Comparison of ENCODE assay signal across 1 cellular context in the genomic region with DNA sequence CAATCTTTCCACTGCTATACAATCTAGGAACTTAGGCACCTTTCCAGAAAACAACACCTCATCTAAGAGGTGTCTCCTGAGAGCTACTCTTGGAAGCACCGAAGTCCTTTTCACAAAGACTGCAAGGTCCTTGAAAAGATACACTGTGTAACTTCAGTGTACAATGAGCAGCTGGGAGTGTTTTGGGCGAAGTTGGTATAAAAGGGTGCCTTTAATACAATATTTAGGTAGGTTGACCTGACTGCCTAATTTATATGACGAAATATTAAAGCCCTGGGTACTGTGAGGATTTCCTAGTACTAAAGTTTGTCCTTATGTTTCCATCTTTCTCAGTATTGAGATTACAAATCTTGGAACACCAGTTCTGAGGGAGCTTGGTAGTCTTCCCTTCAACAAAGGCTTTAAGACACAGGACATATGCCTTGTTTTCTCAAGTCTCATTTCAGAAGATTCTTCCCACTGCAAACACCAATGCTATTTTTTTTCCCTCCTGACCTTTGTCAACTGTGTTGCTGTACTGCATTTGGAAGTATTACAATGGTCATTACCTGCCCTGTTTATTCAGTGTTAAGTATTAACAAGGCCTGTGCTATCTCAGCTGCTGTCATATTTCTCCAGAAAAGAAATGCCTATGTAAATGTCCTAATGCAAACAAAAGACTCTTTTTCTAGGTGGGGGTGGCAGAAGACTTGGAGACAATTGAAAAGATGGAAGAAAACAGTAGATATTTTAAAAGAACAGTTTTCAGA.
TF ChIP-seq lines count a peak whose summit lies in the region.

No MANE protein-coding gene starts in this region.

TF ChIP-seq in HepG2, 621 proteins besides CTCF, POLR2A, EP300 and RAD21 (continued from another document and continues in another):
- TF ChIP-seq, protein P1, sequence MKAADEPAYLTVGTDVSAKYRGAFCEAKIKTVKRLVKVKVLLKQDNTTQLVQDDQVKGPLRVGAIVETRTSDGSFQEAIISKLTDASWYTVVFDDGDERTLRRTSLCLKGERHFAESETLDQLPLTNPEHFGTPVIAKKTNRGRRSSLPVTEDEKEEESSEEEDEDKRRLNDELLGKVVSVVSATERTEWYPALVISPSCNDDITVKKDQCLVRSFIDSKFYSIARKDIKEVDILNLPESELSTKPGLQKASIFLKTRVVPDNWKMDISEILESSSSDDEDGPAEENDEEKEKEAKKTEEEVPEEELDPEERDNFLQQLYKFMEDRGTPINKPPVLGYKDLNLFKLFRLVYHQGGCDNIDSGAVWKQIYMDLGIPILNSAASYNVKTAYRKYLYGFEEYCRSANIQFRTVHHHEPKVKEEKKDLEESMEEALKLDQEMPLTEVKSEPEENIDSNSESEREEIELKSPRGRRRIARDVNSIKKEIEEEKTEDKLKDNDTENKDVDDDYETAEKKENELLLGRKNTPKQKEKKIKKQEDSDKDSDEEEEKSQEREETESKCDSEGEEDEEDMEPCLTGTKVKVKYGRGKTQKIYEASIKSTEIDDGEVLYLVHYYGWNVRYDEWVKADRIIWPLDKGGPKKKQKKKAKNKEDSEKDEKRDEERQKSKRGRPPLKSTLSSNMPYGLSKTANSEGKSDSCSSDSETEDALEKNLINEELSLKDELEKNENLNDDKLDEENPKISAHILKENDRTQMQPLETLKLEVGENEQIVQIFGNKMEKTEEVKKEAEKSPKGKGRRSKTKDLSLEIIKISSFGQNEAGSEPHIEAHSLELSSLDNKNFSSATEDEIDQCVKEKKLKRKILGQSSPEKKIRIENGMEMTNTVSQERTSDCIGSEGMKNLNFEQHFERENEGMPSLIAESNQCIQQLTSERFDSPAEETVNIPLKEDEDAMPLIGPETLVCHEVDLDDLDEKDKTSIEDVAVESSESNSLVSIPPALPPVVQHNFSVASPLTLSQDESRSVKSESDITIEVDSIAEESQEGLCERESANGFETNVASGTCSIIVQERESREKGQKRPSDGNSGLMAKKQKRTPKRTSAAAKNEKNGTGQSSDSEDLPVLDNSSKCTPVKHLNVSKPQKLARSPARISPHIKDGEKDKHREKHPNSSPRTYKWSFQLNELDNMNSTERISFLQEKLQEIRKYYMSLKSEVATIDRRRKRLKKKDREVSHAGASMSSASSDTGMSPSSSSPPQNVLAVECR (CRISPR knock-in tag; IDR thresholded peaks at IDR 0.05; ENCODE audit: borderline replicate concordance) = no peak
- no peak for TF ChIP-seq ZNF766 (CRISPR knock-in tag; IDR thresholded peaks at IDR 0.05; ENCODE audit: borderline replicate concordance)
- TF ChIP-seq, protein P2, sequence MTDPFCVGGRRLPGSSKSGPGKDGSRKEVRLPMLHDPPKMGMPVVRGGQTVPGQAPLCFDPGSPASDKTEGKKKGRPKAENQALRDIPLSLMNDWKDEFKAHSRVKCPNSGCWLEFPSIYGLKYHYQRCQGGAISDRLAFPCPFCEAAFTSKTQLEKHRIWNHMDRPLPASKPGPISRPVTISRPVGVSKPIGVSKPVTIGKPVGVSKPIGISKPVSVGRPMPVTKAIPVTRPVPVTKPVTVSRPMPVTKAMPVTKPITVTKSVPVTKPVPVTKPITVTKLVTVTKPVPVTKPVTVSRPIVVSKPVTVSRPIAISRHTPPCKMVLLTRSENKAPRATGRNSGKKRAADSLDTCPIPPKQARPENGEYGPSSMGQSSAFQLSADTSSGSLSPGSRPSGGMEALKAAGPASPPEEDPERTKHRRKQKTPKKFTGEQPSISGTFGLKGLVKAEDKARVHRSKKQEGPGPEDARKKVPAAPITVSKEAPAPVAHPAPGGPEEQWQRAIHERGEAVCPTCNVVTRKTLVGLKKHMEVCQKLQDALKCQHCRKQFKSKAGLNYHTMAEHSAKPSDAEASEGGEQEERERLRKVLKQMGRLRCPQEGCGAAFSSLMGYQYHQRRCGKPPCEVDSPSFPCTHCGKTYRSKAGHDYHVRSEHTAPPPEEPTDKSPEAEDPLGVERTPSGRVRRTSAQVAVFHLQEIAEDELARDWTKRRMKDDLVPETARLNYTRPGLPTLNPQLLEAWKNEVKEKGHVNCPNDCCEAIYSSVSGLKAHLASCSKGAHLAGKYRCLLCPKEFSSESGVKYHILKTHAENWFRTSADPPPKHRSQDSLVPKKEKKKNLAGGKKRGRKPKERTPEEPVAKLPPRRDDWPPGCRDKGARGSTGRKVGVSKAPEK (CRISPR knock-in tag; IDR thresholded peaks at IDR 0.05; ENCODE audit: borderline replicate concordance) = 0 out of 2 replicates have a peak, but pooled peaks have one; percentile 64
- peak; percentile 90 for TF ChIP-seq BCL6 (CRISPR knock-in tag; IDR thresholded peaks at IDR 0.05)
- TF ChIP-seq STAG1 (CRISPR knock-in tag; IDR thresholded peaks at IDR 0.05) = 0 out of 2 replicates have a peak, but pooled peaks have one; percentile 23
- TF ChIP-seq SATB2 (CRISPR knock-in tag; IDR thresholded peaks at IDR 0.05) = peak; percentile 73; the same call in 1 of the 2 replicates
- TF ChIP-seq NPAS2 (CRISPR knock-in tag; IDR thresholded peaks at IDR 0.05; ENCODE audit: borderline replicate concordance) = no peak
- TF ChIP-seq, protein P3, sequence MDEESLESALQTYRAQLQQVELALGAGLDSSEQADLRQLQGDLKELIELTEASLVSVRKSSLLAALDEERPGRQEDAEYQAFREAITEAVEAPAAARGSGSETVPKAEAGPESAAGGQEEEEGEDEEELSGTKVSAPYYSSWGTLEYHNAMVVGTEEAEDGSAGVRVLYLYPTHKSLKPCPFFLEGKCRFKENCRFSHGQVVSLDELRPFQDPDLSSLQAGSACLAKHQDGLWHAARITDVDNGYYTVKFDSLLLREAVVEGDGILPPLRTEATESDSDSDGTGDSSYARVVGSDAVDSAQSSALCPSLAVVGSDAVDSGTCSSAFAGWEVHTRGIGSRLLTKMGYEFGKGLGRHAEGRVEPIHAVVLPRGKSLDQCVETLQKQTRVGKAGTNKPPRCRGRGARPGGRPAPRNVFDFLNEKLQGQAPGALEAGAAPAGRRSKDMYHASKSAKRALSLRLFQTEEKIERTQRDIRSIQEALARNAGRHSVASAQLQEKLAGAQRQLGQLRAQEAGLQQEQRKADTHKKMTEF (CRISPR knock-in tag; IDR thresholded peaks at IDR 0.05) = peak; percentile 50; the same call in 1 of the 2 replicates
- no peak for TF ChIP-seq CREB1 (IDR thresholded peaks at IDR 0.05)
- TF ChIP-seq CREB1 (CRISPR knock-in tag; IDR thresholded peaks at IDR 0.05) = peak; percentile 68
- TF ChIP-seq HOXA3 (CRISPR knock-in tag; IDR thresholded peaks at IDR 0.05) = 0 out of 2 replicates have a peak, but pooled peaks have one; percentile 30
- TF ChIP-seq, protein P4, sequence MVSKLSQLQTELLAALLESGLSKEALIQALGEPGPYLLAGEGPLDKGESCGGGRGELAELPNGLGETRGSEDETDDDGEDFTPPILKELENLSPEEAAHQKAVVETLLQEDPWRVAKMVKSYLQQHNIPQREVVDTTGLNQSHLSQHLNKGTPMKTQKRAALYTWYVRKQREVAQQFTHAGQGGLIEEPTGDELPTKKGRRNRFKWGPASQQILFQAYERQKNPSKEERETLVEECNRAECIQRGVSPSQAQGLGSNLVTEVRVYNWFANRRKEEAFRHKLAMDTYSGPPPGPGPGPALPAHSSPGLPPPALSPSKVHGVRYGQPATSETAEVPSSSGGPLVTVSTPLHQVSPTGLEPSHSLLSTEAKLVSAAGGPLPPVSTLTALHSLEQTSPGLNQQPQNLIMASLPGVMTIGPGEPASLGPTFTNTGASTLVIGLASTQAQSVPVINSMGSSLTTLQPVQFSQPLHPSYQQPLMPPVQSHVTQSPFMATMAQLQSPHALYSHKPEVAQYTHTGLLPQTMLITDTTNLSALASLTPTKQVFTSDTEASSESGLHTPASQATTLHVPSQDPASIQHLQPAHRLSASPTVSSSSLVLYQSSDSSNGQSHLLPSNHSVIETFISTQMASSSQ (IDR thresholded peaks at IDR 0.05; ENCODE audit: low read depth) = peak; percentile 98
- TF ChIP-seq, protein P4 (CRISPR knock-in tag; IDR thresholded peaks at IDR 0.05; ENCODE audit: borderline replicate concordance) = peak; percentile 98
- no peak for TF ChIP-seq BHLHE40 (IDR thresholded peaks at IDR 0.05; ENCODE audit: low read length)
- TF ChIP-seq, protein P5, sequence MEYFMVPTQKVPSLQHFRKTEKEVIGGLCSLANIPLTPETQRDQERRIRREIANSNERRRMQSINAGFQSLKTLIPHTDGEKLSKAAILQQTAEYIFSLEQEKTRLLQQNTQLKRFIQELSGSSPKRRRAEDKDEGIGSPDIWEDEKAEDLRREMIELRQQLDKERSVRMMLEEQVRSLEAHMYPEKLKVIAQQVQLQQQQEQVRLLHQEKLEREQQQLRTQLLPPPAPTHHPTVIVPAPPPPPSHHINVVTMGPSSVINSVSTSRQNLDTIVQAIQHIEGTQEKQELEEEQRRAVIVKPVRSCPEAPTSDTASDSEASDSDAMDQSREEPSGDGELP (IDR thresholded peaks at IDR 0.05; ENCODE audit: borderline replicate concordance, low read depth) = peak; percentile 86
- peak; percentile 56; the same call in 1 of the 2 replicates for TF ChIP-seq FOXO1 (CRISPR knock-in tag; IDR thresholded peaks at IDR 0.05)
- no peak for TF ChIP-seq MZF1 (CRISPR knock-in tag; IDR thresholded peaks at IDR 0.05; ENCODE audit: borderline replicate concordance)
- TF ChIP-seq TCF7 (IDR thresholded peaks at IDR 0.05; ENCODE audit: low read depth) = peak; percentile 51
- TF ChIP-seq ZSCAN25 (CRISPR knock-in tag; IDR thresholded peaks at IDR 0.05) = no peak
- TF ChIP-seq, protein P6, sequence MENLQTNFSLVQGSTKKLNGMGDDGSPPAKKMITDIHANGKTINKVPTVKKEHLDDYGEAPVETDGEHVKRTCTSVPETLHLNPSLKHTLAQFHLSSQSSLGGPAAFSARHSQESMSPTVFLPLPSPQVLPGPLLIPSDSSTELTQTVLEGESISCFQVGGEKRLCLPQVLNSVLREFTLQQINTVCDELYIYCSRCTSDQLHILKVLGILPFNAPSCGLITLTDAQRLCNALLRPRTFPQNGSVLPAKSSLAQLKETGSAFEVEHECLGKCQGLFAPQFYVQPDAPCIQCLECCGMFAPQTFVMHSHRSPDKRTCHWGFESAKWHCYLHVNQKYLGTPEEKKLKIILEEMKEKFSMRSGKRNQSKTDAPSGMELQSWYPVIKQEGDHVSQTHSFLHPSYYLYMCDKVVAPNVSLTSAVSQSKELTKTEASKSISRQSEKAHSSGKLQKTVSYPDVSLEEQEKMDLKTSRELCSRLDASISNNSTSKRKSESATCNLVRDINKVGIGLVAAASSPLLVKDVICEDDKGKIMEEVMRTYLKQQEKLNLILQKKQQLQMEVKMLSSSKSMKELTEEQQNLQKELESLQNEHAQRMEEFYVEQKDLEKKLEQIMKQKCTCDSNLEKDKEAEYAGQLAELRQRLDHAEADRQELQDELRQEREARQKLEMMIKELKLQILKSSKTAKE (CRISPR knock-in tag; IDR thresholded peaks at IDR 0.05; ENCODE audit: borderline replicate concordance) = peak; percentile 34; the same call in 1 of the 2 replicates
- peak; percentile 70; the same call in 1 of the 2 replicates for TF ChIP-seq SALL1 (CRISPR knock-in tag; IDR thresholded peaks at IDR 0.05)
- 0 out of 2 replicates have a peak, but pooled peaks have one; percentile 31 for TF ChIP-seq ZNF761 (CRISPR knock-in tag; conservative IDR thresholded peaks at IDR 0.05)
- 0 out of 2 replicates have a peak, but pooled peaks have one; percentile 75 for TF ChIP-seq ISL2 (CRISPR knock-in tag; IDR thresholded peaks at IDR 0.05)
- peak; percentile 74 for TF ChIP-seq TBX2 (CRISPR knock-in tag; IDR thresholded peaks at IDR 0.05; ENCODE audit: borderline replicate concordance)
- TF ChIP-seq TARDBP (CRISPR knock-in tag; IDR thresholded peaks at IDR 0.05) = peak; percentile 18; the same call in 1 of the 2 replicates
- no peak for TF ChIP-seq MAZ (IDR thresholded peaks at IDR 0.05; ENCODE audit: borderline replicate concordance, low read depth, low read length)
- no peak for TF ChIP-seq MAZ (CRISPR knock-in tag; IDR thresholded peaks at IDR 0.05; ENCODE audit: low read depth)
- peak; percentile 90 for TF ChIP-seq NR2F6 (IDR thresholded peaks at IDR 0.05)
- TF ChIP-seq NR2F6 (CRISPR knock-in tag; IDR thresholded peaks at IDR 0.05) = peak; percentile 83
- no peak for TF ChIP-seq ZNF468 (CRISPR knock-in tag; IDR thresholded peaks at IDR 0.05)
- peak; percentile 42 for TF ChIP-seq ASH2L (IDR thresholded peaks at IDR 0.05; ENCODE audit: insufficient read length, low read depth, low read length)
- TF ChIP-seq, protein P7, sequence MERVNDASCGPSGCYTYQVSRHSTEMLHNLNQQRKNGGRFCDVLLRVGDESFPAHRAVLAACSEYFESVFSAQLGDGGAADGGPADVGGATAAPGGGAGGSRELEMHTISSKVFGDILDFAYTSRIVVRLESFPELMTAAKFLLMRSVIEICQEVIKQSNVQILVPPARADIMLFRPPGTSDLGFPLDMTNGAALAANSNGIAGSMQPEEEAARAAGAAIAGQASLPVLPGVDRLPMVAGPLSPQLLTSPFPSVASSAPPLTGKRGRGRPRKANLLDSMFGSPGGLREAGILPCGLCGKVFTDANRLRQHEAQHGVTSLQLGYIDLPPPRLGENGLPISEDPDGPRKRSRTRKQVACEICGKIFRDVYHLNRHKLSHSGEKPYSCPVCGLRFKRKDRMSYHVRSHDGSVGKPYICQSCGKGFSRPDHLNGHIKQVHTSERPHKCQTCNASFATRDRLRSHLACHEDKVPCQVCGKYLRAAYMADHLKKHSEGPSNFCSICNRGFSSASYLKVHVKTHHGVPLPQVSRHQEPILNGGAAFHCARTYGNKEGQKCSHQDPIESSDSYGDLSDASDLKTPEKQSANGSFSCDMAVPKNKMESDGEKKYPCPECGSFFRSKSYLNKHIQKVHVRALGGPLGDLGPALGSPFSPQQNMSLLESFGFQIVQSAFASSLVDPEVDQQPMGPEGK (CRISPR knock-in tag; IDR thresholded peaks at IDR 0.05) = peak; percentile 77
- TF ChIP-seq HNRNPUL1 (IDR thresholded peaks at IDR 0.05; ENCODE audit: low read depth, low read length) = peak; percentile 74; the same call in 1 of the 2 replicates
- 0 out of 2 replicates have a peak, but pooled peaks have one; percentile 41 for TF ChIP-seq MEIS2 (CRISPR knock-in tag; IDR thresholded peaks at IDR 0.05)
- peak; percentile 30; the same call in 1 of the 2 replicates for TF ChIP-seq ZNF878 (CRISPR knock-in tag; IDR thresholded peaks at IDR 0.05)
- peak; percentile 81 for TF ChIP-seq ZEB1 (IDR thresholded peaks at IDR 0.05; ENCODE audit: insufficient replicate concordance, low read depth)
- TF ChIP-seq NONO (IDR thresholded peaks at IDR 0.05) = no peak
- peak; percentile 24; the same call in 1 of the 2 replicates for TF ChIP-seq NONO (CRISPR knock-in tag; conservative IDR thresholded peaks at IDR 0.05)
- TF ChIP-seq SMC3 (IDR thresholded peaks at IDR 0.05; ENCODE audit: low read length) = peak; percentile 6; the same call in 1 of the 2 replicates
- no peak for TF ChIP-seq ZBTB21 (CRISPR knock-in tag; IDR thresholded peaks at IDR 0.05)
- no peak for TF ChIP-seq SOX6 (IDR thresholded peaks at IDR 0.05)
- peak; percentile 98 for TF ChIP-seq SOX6 (CRISPR knock-in tag; IDR thresholded peaks at IDR 0.05)
- peak; percentile 63 for TF ChIP-seq HDAC2 (CRISPR knock-in tag; IDR thresholded peaks at IDR 0.05)
- TF ChIP-seq HDAC1 (CRISPR knock-in tag; IDR thresholded peaks at IDR 0.05) = peak; percentile 68
